ENCODE assay signal across 16 cellular contexts in the genomic region with DNA sequence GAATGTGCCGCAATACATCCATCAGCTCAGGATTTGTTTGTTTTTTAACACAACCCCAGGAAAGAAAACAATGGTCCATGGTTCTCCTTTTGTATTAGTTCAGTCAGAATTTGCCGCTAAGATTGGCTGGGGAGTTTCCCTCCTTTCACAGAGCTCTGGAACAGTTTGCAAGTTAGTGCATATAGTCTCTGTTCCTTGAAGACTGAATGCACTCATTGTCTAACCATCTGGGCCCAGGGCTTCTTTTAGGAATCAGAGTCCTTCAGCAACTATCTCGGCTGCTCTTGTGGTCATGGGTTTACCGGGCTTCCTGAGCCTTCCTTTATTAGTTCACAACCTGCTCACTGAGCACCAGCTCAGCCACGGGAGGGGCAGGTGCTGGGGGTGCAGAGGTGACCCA.
"Had no signal": no experiment of that assay in that cellular context is flagged by ENCODE, and none has a peak within 500 bp of the region (broad histone marks: within the 10 kb centered on the region; RNA-seq: fewer than 3 reads in every experiment).

No MANE protein-coding gene starts in this region.

- DNase-seq: activated CD8-positive, alpha-beta memory T cell treated with anti-CD3 and anti-CD28 coated beads, Interleukin-2, amount 50 U/mL, for 48 hours; activated naive CD4-positive, alpha-beta T cell treated with Interleukin-2 at 50 U/mL for 16 hours; anterior cingulate cortex; brain microvascular endothelial cell; effector memory CD4-positive, alpha-beta T cell; heart left ventricle; left colon; lower lobe of right lung; pancreas; stimulated activated CD4-positive, alpha-beta T cell treated with anti-CD3 and anti-CD28 coated beads, Interleukin-2, amount 100 ng/mL, for 24 hours; stimulated activated naive CD4-positive, alpha-beta T cell; upper lobe of right lung had no signal

- H3K27ac Mint-ChIP-seq: activated T-helper 1 cell treated with anti-CD3 and anti-CD28 coated beads, Interleukin-12 subunit alpha, Interleukin-12 subunit beta, Interleukin-2, Interleukin-4 antibody, amounts not matched to agents 30 ng/mL and 10 ng/mL and 1 ng/mL, durations not matched to agents 14 hours and 24 hours and 36 hours; mesothelial cell of epicardium had no signal

- H3K4me3 Mint-ChIP-seq: activated T-helper 1 cell treated with anti-CD3 and anti-CD28 coated beads, Interleukin-12 subunit alpha, Interleukin-12 subunit beta, Interleukin-2, Interleukin-4 antibody, amounts not matched to agents 30 ng/mL and 10 ng/mL and 1 ng/mL, durations not matched to agents 14 hours and 24 hours and 36 hours; mesothelial cell of epicardium had no signal

- H3K27ac ChIP-seq: brain microvascular endothelial cell, epithelial cell of prostate, heart left ventricle, lower lobe of right lung, pancreas, upper lobe of right lung, VCaP had no signal

- ATAC-seq: heart left ventricle, left colon, lower lobe of right lung, pancreas, upper lobe of right lung had no signal

- H3K9me3 ChIP-seq: heart left ventricle, lower lobe of right lung, pancreas, upper lobe of right lung had no signal

- H3K27me3 ChIP-seq: brain microvascular endothelial cell, heart left ventricle, pancreas, upper lobe of right lung had no signal

- H3K4me1 Mint-ChIP-seq: mesothelial cell of epicardium had no signal

- H3K9me3 Mint-ChIP-seq: activated T-helper 1 cell treated with anti-CD3 and anti-CD28 coated beads, Interleukin-12 subunit alpha, Interleukin-12 subunit beta, Interleukin-2, Interleukin-4 antibody, amounts not matched to agents 30 ng/mL and 10 ng/mL and 1 ng/mL, durations not matched to agents 14 hours and 24 hours and 36 hours; mesothelial cell of epicardium had no signal
